ENCODE assay signal across 22 cellular contexts in genomic region chr18:49733321-49733720, GRCh38.
"Had no signal": no experiment of that assay in that cellular context is flagged by ENCODE, and none has a peak within 500 bp of the region (broad histone marks: within the 10 kb centered on the region; RNA-seq: fewer than 3 reads in every experiment).

No MANE protein-coding gene starts in this region.

- H3K4me3 Mint-ChIP-seq: activated T-cell treated with anti-CD3 and anti-CD28 coated beads, Interleukin-2, amount 50 U/mL, for 72 hours; stimulated activated naive CD8-positive, alpha-beta T cell treated with anti-CD3 and anti-CD28 coated beads, Interleukin-15, Interleukin-2, amounts not matched to agents 100 ng/mL and 50 ng/mL, for 24 hours had no signal

- DNase-seq: activated CD4-positive, alpha-beta T cell treated with anti-CD3 and anti-CD28 coated beads, Interleukin-2, amount 50 U/mL, for 1 hour; activated CD8-positive, alpha-beta memory T cell treated with anti-CD3 and anti-CD28 coated beads, Interleukin-2, amount 50 U/mL, for 4 hours; activated effector memory CD4-positive, alpha-beta T cell treated with anti-CD3 and anti-CD28 coated beads, Interleukin-2, amount 50 U/mL, for 16 hours; activated naive CD4-positive, alpha-beta T cell treated with anti-CD3 and anti-CD28 coated beads, Interleukin-2, amount 50 U/mL, for 16 hours; activated T-cell treated with anti-CD3 and anti-CD28 coated beads, Interleukin-2, amount 50 U/mL, for 72 hours; aorta; dermis blood vessel endothelial cell; effector memory CD4-positive, alpha-beta T cell; hippocampal formation; islet precursor cell; occipital lobe; stimulated activated CD4-positive, alpha-beta T cell treated with anti-CD3 and anti-CD28 coated beads, Interleukin-15, amount 100 ng/mL, for 24 hours; stimulated activated CD4-positive, alpha-beta T cell treated with anti-CD3 and anti-CD28 coated beads, Interleukin-2, amount 100 ng/mL, for 48 hours; T1000; transverse colon; uterus had no signal

- H3K4me3 ChIP-seq: lung, right atrium auricular region, skin epidermis, transverse colon, uterus had no signal

- ATAC-seq: activated T-cell treated with anti-CD3 and anti-CD28 coated beads, Interleukin-2, amount 50 U/mL, for 72 hours; left lobe of liver had no signal

- H3K27ac Mint-ChIP-seq: activated T-cell treated with anti-CD3 and anti-CD28 coated beads, Interleukin-2, amount 50 U/mL, for 72 hours; progenitor cell of endocrine pancreas; stimulated activated naive CD8-positive, alpha-beta T cell treated with anti-CD3 and anti-CD28 coated beads, Interleukin-15, Interleukin-2, amounts not matched to agents 100 ng/mL and 50 ng/mL, for 24 hours had no signal

- H3K9me3 Mint-ChIP-seq: activated T-cell treated with anti-CD3 and anti-CD28 coated beads, Interleukin-2, amount 50 U/mL, for 72 hours; stimulated activated naive CD8-positive, alpha-beta T cell treated with anti-CD3 and anti-CD28 coated beads, Interleukin-15, Interleukin-2, amounts not matched to agents 100 ng/mL and 50 ng/mL, for 24 hours had no signal
